20 cellular contexts compared by ENCODE assay signal in genomic region chr2:60319031-60319547, GRCh38.
"Had no signal": no experiment of that assay in that cellular context is flagged by ENCODE, and none has a peak within 500 bp of the region (broad histone marks: within the 10 kb centered on the region; RNA-seq: fewer than 3 reads in every experiment).

No MANE protein-coding gene starts in this region.

- H3K27me3 ChIP-seq: right lobe of liver, upper lobe of left lung had no signal

- H3K4me3 ChIP-seq: coronary artery, heart left ventricle, mucosa of descending colon, right lobe of liver, skin epidermis, upper lobe of left lung had no signal

- DNase-seq: activated CD4-positive, alpha-beta T cell treated with anti-CD3 and anti-CD28 coated beads, Interleukin-2, amount 10 ng/mL, durations not matched to agents 7 days and 5 days; activated CD4-positive, CD25-positive, alpha-beta regulatory T cell treated with anti-CD3 and anti-CD28 coated beads, Interleukin-2, amount 50 U/mL, for 72 hours; activated CD8-positive, alpha-beta memory T cell treated with anti-CD3 and anti-CD28 coated beads, Interleukin-2, amount 10 ng/mL, durations not matched to agents 7 days and 5 days; activated CD8-positive, alpha-beta T cell treated with anti-CD3 and anti-CD28 coated beads for 36 hours; activated effector memory CD4-positive, alpha-beta T cell treated with anti-CD3 and anti-CD28 coated beads, Interleukin-2, amount 50 U/mL, for 16 hours; activated naive CD4-positive, alpha-beta T cell treated with anti-CD3 and anti-CD28 coated beads, Interleukin-2, amount 50 U/mL, for 16 hours; activated naive CD8-positive, alpha-beta T cell treated with anti-CD3 and anti-CD28 coated beads, Interleukin-2, amount 50 U/mL, for 24 hours; activated T-cell treated with anti-CD3 and anti-CD28 coated beads for 4 hours; cerebellar nuclear complex; heart left ventricle; left cardiac atrium; mucosa of descending colon; occipital lobe; right lobe of liver; stimulated activated CD4-positive, alpha-beta T cell treated with anti-CD3 and anti-CD28 coated beads, Interleukin-1b, Interleukin-23, amount 100 ng/mL, for 48 hours; T-helper 2 cell had no signal

- H3K9me3 Mint-ChIP-seq: activated CD4-positive, alpha-beta T cell treated with anti-CD3 and anti-CD28 coated beads, Interleukin-2, amount 10 ng/mL, durations not matched to agents 7 days and 5 days; activated CD8-positive, alpha-beta T cell treated with anti-CD3 and anti-CD28 coated beads for 36 hours; activated naive CD8-positive, alpha-beta T cell treated with anti-CD3 and anti-CD28 coated beads, Interleukin-2, amount 50 U/mL, for 24 hours had no signal

- H3K36me3 Mint-ChIP-seq: activated CD8-positive, alpha-beta memory T cell treated with anti-CD3 and anti-CD28 coated beads, Interleukin-2, amount 10 ng/mL, durations not matched to agents 7 days and 5 days had no signal

- H3K27me3 Mint-ChIP-seq: activated CD8-positive, alpha-beta T cell treated with anti-CD3 and anti-CD28 coated beads for 36 hours; activated naive CD8-positive, alpha-beta T cell treated with anti-CD3 and anti-CD28 coated beads, Interleukin-2, amount 50 U/mL, for 24 hours had no signal

- ATAC-seq: activated CD8-positive, alpha-beta memory T cell treated with anti-CD3 and anti-CD28 coated beads, Interleukin-2, amount 10 ng/mL, durations not matched to agents 7 days and 5 days; activated CD8-positive, alpha-beta T cell treated with anti-CD3 and anti-CD28 coated beads for 36 hours; activated naive CD8-positive, alpha-beta T cell treated with anti-CD3 and anti-CD28 coated beads, Interleukin-2, amount 50 U/mL, for 24 hours; mucosa of descending colon; right lobe of liver had no signal

- H3K27ac ChIP-seq: coronary artery, epithelial cell of prostate, heart left ventricle, right lobe of liver, upper lobe of left lung had no signal

- H3K36me3 ChIP-seq: heart left ventricle, right lobe of liver, upper lobe of left lung had no signal

- H3K9me3 ChIP-seq: heart left ventricle, mucosa of descending colon, right lobe of liver, upper lobe of left lung had no signal

- H3K27ac Mint-ChIP-seq: activated CD4-positive, alpha-beta T cell treated with anti-CD3 and anti-CD28 coated beads, Interleukin-2, amount 10 ng/mL, durations not matched to agents 7 days and 5 days; activated CD8-positive, alpha-beta memory T cell treated with anti-CD3 and anti-CD28 coated beads, Interleukin-2, amount 10 ng/mL, durations not matched to agents 7 days and 5 days; activated CD8-positive, alpha-beta T cell treated with anti-CD3 and anti-CD28 coated beads for 36 hours; activated naive CD8-positive, alpha-beta T cell treated with anti-CD3 and anti-CD28 coated beads, Interleukin-2, amount 50 U/mL, for 24 hours had no signal

- H3K4me3 Mint-ChIP-seq: activated CD4-positive, alpha-beta T cell treated with anti-CD3 and anti-CD28 coated beads, Interleukin-2, amount 10 ng/mL, durations not matched to agents 7 days and 5 days; activated CD8-positive, alpha-beta memory T cell treated with anti-CD3 and anti-CD28 coated beads, Interleukin-2, amount 10 ng/mL, durations not matched to agents 7 days and 5 days; activated CD8-positive, alpha-beta T cell treated with anti-CD3 and anti-CD28 coated beads for 36 hours; activated naive CD8-positive, alpha-beta T cell treated with anti-CD3 and anti-CD28 coated beads, Interleukin-2, amount 50 U/mL, for 24 hours had no signal
